In genomic region chrX:93422693-93423092, GRCh38 we compare ENCODE assay signal across 8 cellular contexts.
A peak's percentile ranks its signal among the peaks of the same experiment; 100 is the strongest.
DNase-seq lines count a peak whose midpoint lies in the region; TF ChIP-seq lines count a peak whose summit lies in the region.

No MANE protein-coding gene starts in this region.

- H2BK5ac ChIP-seq in H9 (ENCODE audit: insufficient read length, low read length), result no peak overlapping the region

- H3K4me3 Mint-ChIP-seq in H9, result no peak overlapping the region

- H4K91ac ChIP-seq in H9 (ENCODE audit: insufficient read length, low read depth, low read length), result no peak overlapping the region

- no peak overlapping the region for H4K5ac ChIP-seq in H9 (ENCODE audit: insufficient read length, low read depth, low read length)

- H3K27ac Mint-ChIP-seq in H9, result peak overlapping the region in 1 of 3 experiments; percentile 84; a peak in 2 of 7 replicates

- no CpG with 5 or more reads among the region's 6 CpGs for WGBS in H9 (ENCODE audit: extremely low coverage, insufficient read length, low lambda C conversion rate)
- 10 to 13% methylated on average over 6 of the region's 6 CpGs for WGBS in esophagus squamous epithelium, 2 donors
- WGBS in tibial nerve, 2 donors, result 14% methylated on average over 6 of the region's 6 CpGs

- H2BK12ac ChIP-seq in H9 (ENCODE audit: insufficient read length, low read depth, low read length), result no peak overlapping the region

- H3K9me3 ChIP-seq in H9 (ENCODE audit: control insufficient read depth, low read depth, low read length) (no peaks in the 10 kb centered on the region), esophagus squamous epithelium (no peaks in the 10 kb centered on the region), tibial nerve (no peaks in the 10 kb centered on the region)

- H3K27me3 Mint-ChIP-seq in H9 (ENCODE audit: low read depth), result no peaks in the 10 kb centered on the region

- H3K79me1 ChIP-seq in H9 (ENCODE audit: insufficient read depth, low read depth, low read length, poor library complexity, severe bottlenecking), result no peaks in the 10 kb centered on the region

- peaks cover 0 to 6% (median 0%) of the 10 kb centered on the region in 3 experiments; a peak in 3 of 7 replicates for H3K36me3 Mint-ChIP-seq in H9 (ENCODE audit: insufficient read depth in 1 of 3, low read depth in 3 of 3)

- no peak for TF ChIP-seq EP300 in tibial nerve (IDR thresholded peaks at IDR 0.05)

- H3K4me1 Mint-ChIP-seq in H9, result peaks cover 21 to 26% of the 10 kb centered on the region in 2 experiments

- no peaks in the 10 kb centered on the region for H3K27me3 ChIP-seq in H9 (ENCODE audit: insufficient read depth, low read length)
- no peaks in the 10 kb centered on the region for H3K27me3 ChIP-seq in esophagus squamous epithelium
- H3K27me3 ChIP-seq in tibial nerve, result peaks cover 0 to 15% of the 10 kb centered on the region in 2 donors

- H3K4ac ChIP-seq in H9 (ENCODE audit: low read depth, low read length), result no peak overlapping the region

- TF ChIP-seq CTCF in H9 (conservative IDR thresholded peaks at IDR 0.05), result peak; percentile 83
- peak in 5 of 6 experiments; percentile 13 to 61 (median 38) for TF ChIP-seq CTCF in esophagus squamous epithelium (IDR thresholded peaks at IDR 0.05)
- TF ChIP-seq CTCF in tibial nerve (IDR thresholded peaks at IDR 0.05), result peak in 4 of 5 experiments; percentile 14 to 58 (median 34)

- H3K23me2 ChIP-seq in H9 (ENCODE audit: insufficient read length, low read depth, low read length, poor library complexity, severe bottlenecking), result no peaks in the 10 kb centered on the region

- no peak overlapping the region for H3K4me2 ChIP-seq in H9 (ENCODE audit: insufficient read depth, insufficient read length, low read length)

- intact Hi-C loops in esophagus squamous epithelium (cut with DNase I), result no loop called here

- H2BK120ac ChIP-seq in H9 (ENCODE audit: low read depth, low read length, poor library complexity, severe bottlenecking), result no peak overlapping the region

- no peaks in the 10 kb centered on the region for H3K79me2 ChIP-seq in H9 (ENCODE audit: insufficient read depth, low read length)

- peak; percentile 38 to 68 for DNase-seq in NCI-H524 (lab: John Stamatoyannopoulos, UW)
- DNase-seq in NCI-H524 treated with DMSO at 0.1 percent for 48 hours (lab: John Stamatoyannopoulos, UW), result no peak
- peak; percentile 54 for DNase-seq in H9
- peak; percentile 3 for DNase-seq in NCI-H345 treated with DMSO at 0.1 percent for 48 hours (lab: John Stamatoyannopoulos, UW; ENCODE audit: unreplicated experiment)
- no peak for DNase-seq in esophagus squamous epithelium (lab: John Stamatoyannopoulos, UW)
- DNase-seq in tibial nerve (ENCODE audit: low spot score in 2 of 2), result no peak
- DNase-seq in stimulated activated naive CD4-positive, alpha-beta T cell treated with Interleukin-2 at 50 U/mL for 16 hours (lab: John Stamatoyannopoulos, UW), result no peak
- DNase-seq in stimulated activated CD4-positive, alpha-beta T cell treated with anti-CD3 and anti-CD28 coated beads, Interleukin-4, amount 100 ng/mL, for 4 hours, result no peak

- no peak overlapping the region for H2AK5ac ChIP-seq in H9 (ENCODE audit: insufficient read length, low read length)

- H3K27ac ChIP-seq in H9 (ENCODE audit: insufficient read length, low read depth, low read length) (no peak overlapping the region), esophagus squamous epithelium (no peak overlapping the region), tibial nerve (no peak overlapping the region)

- TF ChIP-seq POLR2A in esophagus squamous epithelium (IDR thresholded peaks at IDR 0.05), result no peak
- no peak for TF ChIP-seq POLR2A in tibial nerve (IDR thresholded peaks at IDR 0.05)

- peaks cover 0 to 3% of the 10 kb centered on the region in 2 experiments; a peak in 3 of 5 replicates for H3K9me3 Mint-ChIP-seq in H9

- H2BK15ac ChIP-seq in H9 (ENCODE audit: low read depth, low read length), result no peak overlapping the region

- no peak overlapping the region for H3K9ac ChIP-seq in H9 (ENCODE audit: extremely low read depth, insufficient read length, low read length)

- no peak overlapping the region for H3K18ac ChIP-seq in H9 (ENCODE audit: insufficient read length, low read depth, low read length)

- no peak overlapping the region for H3K23ac ChIP-seq in H9 (ENCODE audit: insufficient read length, low read depth, low read length)

- H2AFZ ChIP-seq in H9 (ENCODE audit: low read length), result no peak overlapping the region

- H3K36me3 ChIP-seq in esophagus squamous epithelium (no peaks in the 10 kb centered on the region), tibial nerve (no peaks in the 10 kb centered on the region)

- H3T11ph ChIP-seq in H9 (ENCODE audit: low read length), result no peak overlapping the region

- H4K20me1 ChIP-seq in H9 (ENCODE audit: control insufficient read depth, insufficient read depth, insufficient read length), result no peaks in the 10 kb centered on the region

- no peak overlapping the region for H3K14ac ChIP-seq in H9 (ENCODE audit: insufficient read depth, low read length)

- no peak overlapping the region for H3K56ac ChIP-seq in H9 (ENCODE audit: insufficient read length, low read depth, low read length)

- H3K4me3 ChIP-seq in esophagus squamous epithelium (no peak overlapping the region), tibial nerve (no peak overlapping the region)

- H4K8ac ChIP-seq in H9 (replicated peaks; ENCODE audit: insufficient read length, low read depth, low read length), result no peak overlapping the region

- no peak overlapping the region for H2BK20ac ChIP-seq in H9 (ENCODE audit: low read depth, low read length, poor library complexity, severe bottlenecking)

- H3K4me1 ChIP-seq in H9 (ENCODE audit: insufficient read depth, low read length) (0 out of 2 replicates have a peak, but pooled peaks cover 2% of the 10 kb centered on the region), esophagus squamous epithelium (no peaks in the 10 kb centered on the region), tibial nerve (no peaks in the 10 kb centered on the region)

Comparison
In these comparisons a context has a peak if more than half of its experiments do, and no peak if none do; other contexts are left out.
1. DNase-seq: peak in NCI-H524 (2 of 2), H9 (single experiment) and NCI-H345 treated with DMSO at 0.1 percent for 48 hours (single experiment); none in NCI-H524 treated with DMSO at 0.1 percent for 48 hours (single experiment), esophagus squamous epithelium (single experiment), tibial nerve (0 of 2), stimulated activated naive CD4-positive, alpha-beta T cell treated with Interleukin-2 at 50 U/mL for 16 hours (single experiment) and stimulated activated CD4-positive, alpha-beta T cell treated with anti-CD3 and anti-CD28 coated beads, Interleukin-4, amount 100 ng/mL, for 4 hours (0 of 2).
2. Peak in every context shown above with its lines, with median percentiles within 50 percentile points of each other: CTCF ChIP-seq.